In genomic region chr18:29156531-29156930, GRCh38 we compare ENCODE assay signal across 28 cellular contexts.
DNase-seq lines count a peak whose midpoint lies in the region; ATAC-seq, FAIRE-seq and TF ChIP-seq lines count a peak whose summit lies in the region.
"Had no signal": no experiment of that assay in that cellular context is flagged by ENCODE, and none has a peak within 500 bp of the region (broad histone marks: within the 10 kb centered on the region; RNA-seq: fewer than 3 reads in every experiment).

No MANE protein-coding gene starts in this region.

- no peak for TF ChIP-seq CTCF in bronchial epithelial cell (IDR thresholded peaks at IDR 0.05; ENCODE audit: insufficient read depth, low read length, severe bottlenecking)

- H3K36me3 ChIP-seq in bronchial epithelial cell (ENCODE audit: control insufficient read depth, insufficient read depth, low read length) (no peaks in the 10 kb centered on the region), skeletal muscle satellite cell (ENCODE audit: insufficient read depth, low read length) (no peaks in the 10 kb centered on the region)

- H3K9ac ChIP-seq in skeletal muscle satellite cell (ENCODE audit: low read depth, low read length), result no peak overlapping the region

- no peaks in the 10 kb centered on the region for H3K9me3 ChIP-seq in skeletal muscle satellite cell (replicated peaks; ENCODE audit: low read length)
- H3K9me3 ChIP-seq: testis had no signal

- peaks cover 48% of the 10 kb centered on the region for H3K4me1 ChIP-seq in skeletal muscle satellite cell (ENCODE audit: control insufficient read depth, insufficient read depth, low read length)
- H3K4me1 ChIP-seq: testis had no signal

- peak overlapping the region; percentile 13 for H3K4me3 ChIP-seq in bronchial epithelial cell (ENCODE audit: low read depth, low read length)
- no peak overlapping the region for H3K4me3 ChIP-seq in skeletal muscle satellite cell (ENCODE audit: low read length)
- H3K4me3 ChIP-seq: dorsolateral prefrontal cortex, K562, testis had no signal

- H3K4me2 ChIP-seq in skeletal muscle satellite cell (ENCODE audit: low read length), result peak overlapping the region; percentile 0

- H3K27me3 ChIP-seq in bronchial epithelial cell (ENCODE audit: control insufficient read depth, insufficient read depth, low read length) (no peaks in the 10 kb centered on the region), skeletal muscle satellite cell (ENCODE audit: control insufficient read depth, insufficient read depth, low read length) (no peaks in the 10 kb centered on the region)
- H3K27me3 ChIP-seq: dorsolateral prefrontal cortex, testis had no signal

- no peak for TF ChIP-seq POLR2A in erythroblast (IDR thresholded peaks at IDR 0.05; ENCODE audit: low read length)

- DNase-seq in NCI-H2171 treated with DMSO at 0.1 percent for 48 hours (lab: John Stamatoyannopoulos, UW) (peak; percentile 72), NCI-H2171 (lab: John Stamatoyannopoulos, UW) (no peak), NCI-H146 treated with DMSO at 0.1 percent for 48 hours (lab: John Stamatoyannopoulos, UW; ENCODE audit: unreplicated experiment) (peak; percentile 90), bronchial epithelial cell (ENCODE audit: low read depth) (peak; percentile 95), erythroblast (lab: John Stamatoyannopoulos, UW) (no peak)
- DNase-seq: activated CD4-positive, alpha-beta T cell treated with anti-CD3 and anti-CD28 coated beads for 4 hours; activated effector memory CD4-positive, alpha-beta T cell treated with anti-CD3 and anti-CD28 coated beads, Interleukin-2, amount 50 U/mL, for 16 hours; activated naive CD8-positive, alpha-beta T cell treated with anti-CD3 and anti-CD28 coated beads, Interleukin-2, amount 10 ng/mL, durations not matched to agents 7 days and 5 days; AML-193; CD4-positive, alpha-beta T cell; DMS 273 treated with DMSO at 0.1 percent for 48 hours; dorsolateral prefrontal cortex; glutamatergic neuron; islet precursor cell; left ventricle myocardium superior; naive thymus-derived CD8-positive, alpha-beta T cell; NCI-H1436 treated with DMSO at 0.1 percent for 48 hours; NCI-H526 treated with DMSO at 0.1 percent for 48 hours; nucleus accumbens; stimulated activated naive CD8-positive, alpha-beta T cell treated with anti-CD3 and anti-CD28 coated beads, Interleukin-15, Interleukin-2, amounts not matched to agents 100 U/mL and 50 U/mL, for 24 hours; testis had no signal

- no peak for ATAC-seq in HG03196 (IDR thresholded peaks at IDR 0.05; ENCODE audit: unreplicated experiment)
- no peak for ATAC-seq in HG02973 (IDR thresholded peaks at IDR 0.05; ENCODE audit: unreplicated experiment)
- ATAC-seq: K562; left ventricle myocardium superior; naive thymus-derived CD8-positive, alpha-beta T cell; stimulated activated naive CD8-positive, alpha-beta T cell treated with anti-CD3 and anti-CD28 coated beads, Interleukin-15, Interleukin-2, amounts not matched to agents 100 U/mL and 50 U/mL, for 24 hours had no signal

- no peak for FAIRE-seq in bronchial epithelial cell (lab: Jason Lieb, UNC)
- FAIRE-seq: GM12892, H54, K562, urothelium cell line had no signal

Comparison
In these comparisons a context has a peak if more than half of its experiments do, and no peak if none do; other contexts are left out.
1. DNase-seq: peak in NCI-H2171 treated with DMSO at 0.1 percent for 48 hours (single experiment), NCI-H146 treated with DMSO at 0.1 percent for 48 hours (single experiment) and bronchial epithelial cell (single experiment); none in NCI-H2171 (single experiment) and erythroblast (0 of 2).